8 cellular contexts compared by ENCODE assay signal in the genomic region with DNA sequence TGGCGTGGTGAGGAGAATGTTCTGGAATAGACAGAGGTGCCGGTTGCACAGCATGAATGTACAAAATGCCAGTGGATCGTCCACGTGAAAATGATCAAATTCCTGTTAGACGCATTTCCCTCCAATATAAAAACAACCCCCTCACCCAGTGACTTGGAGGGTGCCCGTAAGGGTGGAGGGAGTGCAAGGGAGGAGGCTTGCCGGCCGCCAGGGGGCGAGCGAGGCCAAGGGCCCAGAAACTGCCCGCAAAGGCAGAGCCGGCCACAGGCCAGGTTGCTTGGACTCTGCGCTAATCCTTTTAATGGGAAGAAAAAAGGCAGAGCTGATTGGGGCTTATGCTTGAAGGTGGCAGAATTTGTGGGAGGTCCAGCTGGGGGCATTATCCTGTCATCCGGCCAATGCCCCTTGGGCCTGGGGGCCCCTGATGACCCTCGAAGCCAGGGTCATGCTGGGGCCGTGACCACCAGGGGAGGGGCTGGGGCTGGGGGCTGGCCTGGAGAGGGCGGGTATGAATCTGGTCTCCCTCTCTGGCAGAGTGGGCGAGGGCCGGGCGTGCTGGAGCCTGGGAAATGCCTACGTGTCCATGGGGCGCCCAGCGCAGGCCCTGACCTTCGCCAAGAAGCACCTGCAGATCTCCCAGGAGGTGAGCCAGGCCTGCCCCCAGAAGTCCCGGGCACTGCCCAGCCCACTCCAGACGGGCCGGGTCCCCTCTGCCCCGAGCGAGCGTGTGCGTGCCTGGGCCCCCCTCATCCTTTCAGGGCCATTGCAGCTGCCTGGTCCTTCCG. TPM values are rescaled to one million over a fixed set of nuclear protein-coding genes. Genes with fewer than 3 reads are reported as not detected.
A peak's percentile ranks its signal among the peaks of the same experiment; 100 is the strongest.
DNase-seq lines count a peak whose midpoint lies in the region; ATAC-seq, FAIRE-seq and TF ChIP-seq lines count a peak whose summit lies in the region.

No MANE protein-coding gene starts in this region.

- H3K4me1 ChIP-seq in tibial nerve: peaks cover 0 to 71% (median 33%) of the 10 kb centered on the region in 4 donors

- H3K9me3 ChIP-seq in tibial nerve: no peaks in the 10 kb centered on the region

- no peak for TF ChIP-seq EP300 in tibial nerve (IDR thresholded peaks at IDR 0.05)

- H3K27ac ChIP-seq in caudate nucleus (ENCODE audit: low read depth, low read length) (peak overlapping the region; percentile 21), tibial nerve (peak overlapping the region in 3 of 4 donors; percentile 46 to 93 (median 91))

- H3K36me3 ChIP-seq in tibial nerve: peaks cover 0 to 64% (median 0%) of the 10 kb centered on the region in 3 donors

- no peak overlapping the region for H3K4me3 ChIP-seq in tibial nerve

- DNase-seq in CD1c-positive myeloid dendritic cell (ENCODE audit: extremely low spot score) (peak; percentile 67), GM18507 (ENCODE audit: extremely low spot score, insufficient read length, low read depth) (peak; percentile 60), OCI-M1 (lab: John Stamatoyannopoulos, UW) (peak; percentile 85), caudate nucleus (lab: John Stamatoyannopoulos, UW) (peak in 44 of 61 donors; percentile 12 to 67 (median 36)), left colon (peak; percentile 65 to 83), tibial nerve (ENCODE audit: low spot score in 2 of 2) (peak; percentile 48 to 53), middle frontal gyrus (ENCODE audit: extremely low spot score, low spot score) (no peak), ureter (ENCODE audit: low spot score) (no peak)

- intact Hi-C loops in left colon (cut with DNase I, micrococcal nuclease): no loop called here

- FAIRE-seq in GM18507 (lab: Jason Lieb, UNC): peak; percentile 72

- WGBS in tibial nerve, 2 donors: 46 to 55% methylated on average over 28 to 31 of the region's 32 CpGs

- H3K27me3 ChIP-seq in tibial nerve: no peaks in the 10 kb centered on the region

- ATAC-seq in left colon: peak; percentile 74

- TF ChIP-seq CTCF in tibial nerve (IDR thresholded peaks at IDR 0.05): peak; percentile 73 to 96 (median 93)

- no peak for TF ChIP-seq POLR2A in tibial nerve (IDR thresholded peaks at IDR 0.05)

RNA-seq across cellular contexts. Expression of a gene that starts 12.0 kb away (rescaled TPM):
- 1 to 10 TPM; 2.0 to 3.1 TPM for total RNA-seq in left colon
- 10 to 100 TPM; 28.8 to 95.1 (median 38.1) TPM for total RNA-seq in tibial nerve
- total RNA-seq in ureter: 16.6 TPM

RNA-seq across cellular contexts. Expression of a gene that starts 24.2 kb away (rescaled TPM):
- total RNA-seq in left colon (10 to 100 TPM in 1 of 2 donors, 1 to 10 TPM in 1; 10.0 to 10.6 TPM), tibial nerve (10 to 100 TPM; 49.4 to 79.5 (median 70.8) TPM), ureter (24.9 TPM)

RNA-seq across cellular contexts. Expression of a gene that starts 34.1 kb away (rescaled TPM):
- total RNA-seq in left colon: 1 to 10 TPM in 1 of 2 donors, under 1 TPM in 1; 0.52 to 1.9 TPM
- 10 to 100 TPM in 1 of 4 donors, 1 to 10 TPM in 3; 3.1 to 19.8 (median 3.1) TPM for total RNA-seq in tibial nerve
- 11.5 TPM for total RNA-seq in ureter

RNA-seq across cellular contexts. Expression of a gene that starts 35.5 kb away (rescaled TPM):
- total RNA-seq in left colon (under 1 TPM; 0.52 to 0.67 TPM), tibial nerve (under 1 TPM in 1 of 4 donors, not detected in 3; 0.20 TPM), ureter (9.0 TPM)

Comparison
In these comparisons a context has a peak if more than half of its experiments do, and no peak if none do; other contexts are left out.
1. DNase-seq: peak in CD1c-positive myeloid dendritic cell (single experiment), GM18507 (single experiment), OCI-M1 (single experiment), caudate nucleus (44 of 61), left colon (2 of 2) and tibial nerve (2 of 2); none in middle frontal gyrus (single experiment) and ureter (single experiment).